ENCODE assay signal across 8 cellular contexts in genomic region chr12:28606967-28607557, GRCh38.
"Had no signal": no experiment of that assay in that cellular context is flagged by ENCODE, and none has a peak within 500 bp of the region (broad histone marks: within the 10 kb centered on the region; RNA-seq: fewer than 3 reads in every experiment).

No MANE protein-coding gene starts in this region.

- ATAC-seq: HepG2, K562 had no signal

- H3K4me1 Mint-ChIP-seq: IgD-negative memory B cell had no signal

- H3K36me3 Mint-ChIP-seq: IgD-negative memory B cell had no signal

- H3K4me3 ChIP-seq: K562 had no signal

- H3K27ac Mint-ChIP-seq: IgD-negative memory B cell had no signal

- DNase-seq: IMR-90, KBM-7, KG1 had no signal

- H3K27me3 Mint-ChIP-seq: IgD-negative memory B cell had no signal

- H3K27ac ChIP-seq: HL-60, KMS-11 had no signal

- H3K9ac ChIP-seq: KMS-11 had no signal

- H3K4me3 Mint-ChIP-seq: IgD-negative memory B cell had no signal
